Comparison of ENCODE assay signal across 36 cellular contexts in the genomic region with DNA sequence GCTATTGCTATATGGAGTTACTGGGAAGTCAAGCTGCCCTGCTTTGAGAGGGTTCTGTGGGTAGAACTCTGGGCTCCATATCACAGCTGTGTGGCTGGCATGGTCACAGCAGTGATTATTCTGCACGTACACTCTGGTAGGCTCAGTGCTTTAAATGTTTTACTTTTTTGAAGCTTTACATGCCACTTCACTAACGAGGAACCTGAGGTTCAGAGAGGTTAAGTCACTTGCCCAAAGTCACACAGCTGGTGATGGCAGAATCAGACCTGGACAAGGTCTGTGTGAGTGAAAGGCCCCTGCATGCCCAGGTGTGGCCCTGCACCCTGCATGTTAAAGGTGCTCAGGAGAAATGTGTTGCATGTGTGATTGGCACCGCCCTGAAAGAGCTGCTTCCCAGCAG. TPM values are rescaled to one million over a fixed set of nuclear protein-coding genes. Genes with fewer than 3 reads are reported as not detected.
"Had no signal": no experiment of that assay in that cellular context is flagged by ENCODE, and none has a peak within 500 bp of the region (broad histone marks: within the 10 kb centered on the region; RNA-seq: fewer than 3 reads in every experiment).

No MANE protein-coding gene starts in this region.

- H3K4me3 ChIP-seq: adrenal gland, body of pancreas, breast epithelium had no signal

- H3K27ac ChIP-seq: adrenal gland, body of pancreas, brain microvascular endothelial cell, breast epithelium, VCaP had no signal

- H3K4me3 Mint-ChIP-seq: activated B cell treated with CpG ODN at 0.5 μM for 24 hours; activated CD4-positive, alpha-beta memory T cell treated with anti-CD3 and anti-CD28 coated beads, Interleukin-2, amount 10 ng/mL, durations not matched to agents 7 days and 5 days; activated CD4-positive, alpha-beta T cell treated with anti-CD3 and anti-CD28 coated beads, Interleukin-2, amount 10 ng/mL, durations not matched to agents 24 days and 14 days; activated CD8-positive, alpha-beta memory T cell treated with anti-CD3 and anti-CD28 coated beads, Interleukin-2, amount 10 ng/mL, durations not matched to agents 7 days and 5 days; activated CD8-positive, alpha-beta T cell treated with anti-CD3 and anti-CD28 coated beads, Interleukin-2, amount 10 ng/mL, durations not matched to agents 7 days and 5 days; activated naive CD4-positive, alpha-beta T cell treated with anti-CD3 and anti-CD28 coated beads for 36 hours; activated naive CD8-positive, alpha-beta T cell treated with anti-CD3 and anti-CD28 coated beads for 36 hours; activated T-cell treated with anti-CD3 and anti-CD28 coated beads, Interleukin-2, amount 50 U/mL, for 24 hours; T-helper 1 cell treated with Interleukin-12 subunit alpha and Interleukin-12 subunit beta and Interleukin-4 antibody, amounts not matched to agents 30 μg/mL and 1 μg/mL, for 36 hours; T-helper 2 cell treated with Interferon-gamma antibody and Interleukin-4, amounts not matched to agents 5 μg/mL and 100 μg/mL, for 36 hours had no signal

- H3K4me1 ChIP-seq: adrenal gland, body of pancreas, breast epithelium had no signal

- ATAC-seq: activated CD8-positive, alpha-beta memory T cell treated with anti-CD3 and anti-CD28 coated beads, Interleukin-2, amount 10 ng/mL, durations not matched to agents 7 days and 5 days; activated CD8-positive, alpha-beta T cell treated with anti-CD3 and anti-CD28 coated beads, Interleukin-2, amount 10 ng/mL, durations not matched to agents 7 days and 5 days; activated naive CD4-positive, alpha-beta T cell treated with anti-CD3 and anti-CD28 coated beads, Interleukin-2, amount 50 U/mL, for 72 hours; body of pancreas had no signal

- H3K27me3 Mint-ChIP-seq: activated B cell treated with CpG ODN at 0.5 μM for 24 hours; activated CD4-positive, alpha-beta memory T cell treated with anti-CD3 and anti-CD28 coated beads, Interleukin-2, amount 10 ng/mL, durations not matched to agents 7 days and 5 days; activated CD4-positive, alpha-beta T cell treated with anti-CD3 and anti-CD28 coated beads, Interleukin-2, amount 10 ng/mL, durations not matched to agents 24 days and 14 days; activated CD8-positive, alpha-beta memory T cell treated with anti-CD3 and anti-CD28 coated beads, Interleukin-2, amount 10 ng/mL, durations not matched to agents 7 days and 5 days; activated naive CD8-positive, alpha-beta T cell treated with anti-CD3 and anti-CD28 coated beads for 36 hours had no signal

- H3K27me3 ChIP-seq: adrenal gland, body of pancreas, brain microvascular endothelial cell, breast epithelium had no signal

- H3K9me3 ChIP-seq: adrenal gland, body of pancreas, breast epithelium had no signal

- H3K27ac Mint-ChIP-seq: activated B cell treated with CpG ODN at 0.5 μM for 24 hours; activated CD4-positive, alpha-beta memory T cell treated with anti-CD3 and anti-CD28 coated beads, Interleukin-2, amount 10 ng/mL, durations not matched to agents 7 days and 5 days; activated CD4-positive, alpha-beta T cell treated with anti-CD3 and anti-CD28 coated beads, Interleukin-2, amount 10 ng/mL, durations not matched to agents 24 days and 14 days; activated CD8-positive, alpha-beta memory T cell treated with anti-CD3 and anti-CD28 coated beads, Interleukin-2, amount 10 ng/mL, durations not matched to agents 7 days and 5 days; activated CD8-positive, alpha-beta T cell treated with anti-CD3 and anti-CD28 coated beads, Interleukin-2, amount 10 ng/mL, durations not matched to agents 7 days and 5 days; activated naive CD4-positive, alpha-beta T cell treated with anti-CD3 and anti-CD28 coated beads for 36 hours; activated naive CD4-positive, alpha-beta T cell treated with anti-CD3 and anti-CD28 coated beads, Interleukin-2, amount 50 U/mL, for 72 hours; activated naive CD8-positive, alpha-beta T cell treated with anti-CD3 and anti-CD28 coated beads for 36 hours; activated T-cell treated with anti-CD3 and anti-CD28 coated beads, Interleukin-2, amount 50 U/mL, for 24 hours; activated T-helper 2 cell treated with anti-CD3 and anti-CD28 coated beads, Interferon-gamma antibody, Interleukin-2, Interleukin-4, amounts not matched to agents 10 μg/mL and 5 μg/mL and 100 μg/mL, durations not matched to agents 14 hours and 24 hours and 36 hours; T-helper 1 cell treated with Interleukin-12 subunit alpha and Interleukin-12 subunit beta and Interleukin-4 antibody, amounts not matched to agents 30 μg/mL and 1 μg/mL, for 36 hours; T-helper 2 cell treated with Interferon-gamma antibody and Interleukin-4, amounts not matched to agents 5 μg/mL and 100 μg/mL, for 36 hours had no signal

- H3K36me3 Mint-ChIP-seq: activated CD8-positive, alpha-beta memory T cell treated with anti-CD3 and anti-CD28 coated beads, Interleukin-2, amount 10 ng/mL, durations not matched to agents 7 days and 5 days; activated naive CD4-positive, alpha-beta T cell treated with anti-CD3 and anti-CD28 coated beads, Interleukin-2, amount 50 U/mL, for 72 hours; activated naive CD8-positive, alpha-beta T cell treated with anti-CD3 and anti-CD28 coated beads for 36 hours had no signal

- DNase-seq: activated B cell treated with CpG ODN at 0.5 μM for 24 hours; activated CD4-positive, alpha-beta memory T cell treated with anti-CD3 and anti-CD28 coated beads, Interleukin-2, amount 10 ng/mL, durations not matched to agents 7 days and 5 days; activated CD4-positive, alpha-beta T cell treated with anti-CD3 and anti-CD28 coated beads for 4 hours; activated CD4-positive, alpha-beta T cell treated with anti-CD3 and anti-CD28 coated beads, Interleukin-2, amount 10 ng/mL, durations not matched to agents 24 days and 14 days; activated CD4-positive, alpha-beta T cell treated with anti-CD3 and anti-CD28 coated beads, Interleukin-2, amount 50 U/mL, for 1 hour; activated CD4-positive, alpha-beta T cell treated with anti-CD3 and anti-CD28 coated beads, Interleukin-2, amount 50 U/mL, for 4 hours; activated CD4-positive, CD25-positive, alpha-beta regulatory T cell treated with anti-CD3 and anti-CD28 coated beads, Interleukin-2, amount 50 U/mL, for 72 hours; activated CD8-positive, alpha-beta memory T cell treated with anti-CD3 and anti-CD28 coated beads for 24 hours; activated CD8-positive, alpha-beta memory T cell treated with anti-CD3 and anti-CD28 coated beads, Interleukin-2, amount 10 ng/mL, durations not matched to agents 7 days and 5 days; activated CD8-positive, alpha-beta memory T cell treated with anti-CD3 and anti-CD28 coated beads, Interleukin-2, amount 50 U/mL, for 48 hours; activated CD8-positive, alpha-beta T cell treated with anti-CD3 and anti-CD28 coated beads, Interleukin-2, amount 10 ng/mL, durations not matched to agents 7 days and 5 days; activated effector memory CD4-positive, alpha-beta T cell treated with anti-CD3 and anti-CD28 coated beads, Interleukin-2, amount 50 U/mL, for 16 hours; activated gamma-delta T cell treated with Interleukin-2 at 50 U/mL for 16 hours; activated naive CD4-positive, alpha-beta T cell; activated naive CD4-positive, alpha-beta T cell treated with anti-CD3 and anti-CD28 coated beads for 36 hours; activated naive CD4-positive, alpha-beta T cell treated with anti-CD3 and anti-CD28 coated beads, Interleukin-2, amount 50 U/mL, for 16 hours; activated naive CD8-positive, alpha-beta T cell treated with anti-CD3 and anti-CD28 coated beads for 36 hours; activated T-cell treated with anti-CD3 and anti-CD28 coated beads, Interleukin-2, amount 50 U/mL, for 24 hours; activated T-cell treated with anti-CD3 and anti-CD28 coated beads, Interleukin-2, amount 50 U/mL, for 48 hours; adrenal gland; amniotic stem cell; aorta; body of pancreas; brain microvascular endothelial cell; central memory CD4-positive, alpha-beta T cell; T-helper 2 cell; T-helper 9 cell had no signal

- FAIRE-seq: astrocyte, colon, TTC549 had no signal

- H3K36me3 ChIP-seq: adrenal gland, breast epithelium had no signal

- H3K9me3 Mint-ChIP-seq: activated B cell treated with CpG ODN at 0.5 μM for 24 hours; activated CD4-positive, alpha-beta memory T cell treated with anti-CD3 and anti-CD28 coated beads, Interleukin-2, amount 10 ng/mL, durations not matched to agents 7 days and 5 days; activated CD4-positive, alpha-beta T cell treated with anti-CD3 and anti-CD28 coated beads, Interleukin-2, amount 10 ng/mL, durations not matched to agents 24 days and 14 days; activated naive CD4-positive, alpha-beta T cell treated with anti-CD3 and anti-CD28 coated beads for 36 hours; activated naive CD8-positive, alpha-beta T cell treated with anti-CD3 and anti-CD28 coated beads for 36 hours; activated T-cell treated with anti-CD3 and anti-CD28 coated beads, Interleukin-2, amount 50 U/mL, for 24 hours; activated T-helper 2 cell treated with anti-CD3 and anti-CD28 coated beads, Interferon-gamma antibody, Interleukin-2, Interleukin-4, amounts not matched to agents 10 μg/mL and 5 μg/mL and 100 μg/mL, durations not matched to agents 14 hours and 24 hours and 36 hours; T-helper 1 cell treated with Interleukin-12 subunit alpha and Interleukin-12 subunit beta and Interleukin-4 antibody, amounts not matched to agents 30 μg/mL and 1 μg/mL, for 36 hours; T-helper 2 cell treated with Interferon-gamma antibody and Interleukin-4, amounts not matched to agents 5 μg/mL and 100 μg/mL, for 36 hours had no signal

- H3K4me1 Mint-ChIP-seq: activated B cell treated with CpG ODN at 0.5 μM for 24 hours; activated CD4-positive, alpha-beta memory T cell treated with anti-CD3 and anti-CD28 coated beads, Interleukin-2, amount 10 ng/mL, durations not matched to agents 7 days and 5 days; activated CD4-positive, alpha-beta T cell treated with anti-CD3 and anti-CD28 coated beads, Interleukin-2, amount 10 ng/mL, durations not matched to agents 24 days and 14 days; activated CD8-positive, alpha-beta memory T cell treated with anti-CD3 and anti-CD28 coated beads, Interleukin-2, amount 10 ng/mL, durations not matched to agents 7 days and 5 days; activated naive CD8-positive, alpha-beta T cell treated with anti-CD3 and anti-CD28 coated beads for 36 hours had no signal

RNA-seq across cellular contexts. Expression of a gene that starts 27.1 kb away (rescaled TPM):
- total RNA-seq: activated naive CD4-positive, alpha-beta T cell treated with anti-CD3 and anti-CD28 coated beads for 36 hours had no signal
